In genomic region chr10:103276251-103276936, GRCh38 we compare ENCODE assay signal across 10 cellular contexts. TPM values are rescaled to one million over a fixed set of nuclear protein-coding genes. Genes with fewer than 3 reads are reported as not detected.
A peak's percentile ranks its signal among the peaks of the same experiment; 100 is the strongest.
DNase-seq lines count a peak whose midpoint lies in the region; ATAC-seq and TF ChIP-seq lines count a peak whose summit lies in the region.
"Had no signal": no experiment of that assay in that cellular context is flagged by ENCODE, and none has a peak within 500 bp of the region (broad histone marks: within the 10 kb centered on the region; RNA-seq: fewer than 3 reads in every experiment).

No MANE protein-coding gene starts in this region.

- ATAC-seq in stimulated activated memory B cell treated with anti-CD40 and anti-IgM and Interleukin-4, amounts not matched to agents 10 μg/mL and 1 μg/mL and 100 μg/mL, for 72 hours, result no peak

- TF ChIP-seq CTCF in VCaP (conservative IDR thresholded peaks at IDR 0.05), result no peak
- TF ChIP-seq CTCF in glutamatergic neuron (IDR thresholded peaks at IDR 0.05; ENCODE audit: partially characterized antibody, unreplicated experiment), result no peak
- TF ChIP-seq CTCF in transverse colon (IDR thresholded peaks at IDR 0.05), result no peak

- H3K27me3 ChIP-seq in transverse colon, result peaks cover 66% of the 10 kb centered on the region

- no peak for TF ChIP-seq POLR2A in transverse colon (IDR thresholded peaks at IDR 0.05)

- peak overlapping the region in 2 of 4 donors; percentile 24 to 43 for H3K4me3 ChIP-seq in transverse colon

- intact Hi-C loops in transverse colon (cut with DNase I; ENCODE audit: low total_unique reads), result no loop called here

- H3K9me3 ChIP-seq in transverse colon, result no peaks in the 10 kb centered on the region

- in situ Hi-C loops in transverse colon (cut with MboI; ENCODE audit: low pct_ligation_motif_present in 1 of 4, low pct_unique_long_range_greater_than_20kb in 1 of 4, low sequenced_read_pairs in 3 of 4), result no loop called here

- no peaks in the 10 kb centered on the region for H3K36me3 ChIP-seq in transverse colon

- DNase-seq in activated T-cell treated with anti-CD3 and anti-CD28 coated beads, Interleukin-2, amount 50 U/mL, for 24 hours, result no peak
- DNase-seq in activated T-cell treated with anti-CD3 and anti-CD28 coated beads, Interleukin-2, amount 50 U/mL, for 1 hour, result no peak
- DNase-seq in glutamatergic neuron (peak; percentile 28), transverse colon (no peak), NOMO-1 treated with DMSO at 0.1 percent for 48 hours (lab: John Stamatoyannopoulos, UW; ENCODE audit: unreplicated experiment) (no peak), NCI-H510A (lab: John Stamatoyannopoulos, UW) (no peak)
- DNase-seq: Right ventricle myocardium superior had no signal

- no peak overlapping the region for H3K27ac Mint-ChIP-seq in activated T-cell treated with anti-CD3 and anti-CD28 coated beads, Interleukin-2, amount 50 U/mL, for 24 hours
- peak overlapping the region; percentile 79 for H3K27ac Mint-ChIP-seq in glutamatergic neuron (ENCODE audit: unreplicated experiment)
- no peak overlapping the region for H3K27ac Mint-ChIP-seq in stimulated activated memory B cell treated with anti-CD40 and anti-IgM and Interleukin-4, amounts not matched to agents 10 μg/mL and 1 μg/mL and 100 μg/mL, for 72 hours

- H3K27ac ChIP-seq in VCaP (peak overlapping the region; percentile 78), transverse colon (no peak overlapping the region)
- H3K27ac ChIP-seq: C4-2B had no signal

- H3K4me1 ChIP-seq in transverse colon, result peaks cover 0 to 18% (median 12%) of the 10 kb centered on the region in 4 donors

- H3K9me3 Mint-ChIP-seq in activated T-cell treated with anti-CD3 and anti-CD28 coated beads, Interleukin-2, amount 50 U/mL, for 24 hours, result no peaks in the 10 kb centered on the region
- H3K9me3 Mint-ChIP-seq in glutamatergic neuron (ENCODE audit: unreplicated experiment), result peaks cover 29% of the 10 kb centered on the region
- peaks cover 4% of the 10 kb centered on the region for H3K9me3 Mint-ChIP-seq in stimulated activated memory B cell treated with anti-CD40 and anti-IgM and Interleukin-4, amounts not matched to agents 10 μg/mL and 1 μg/mL and 100 μg/mL, for 72 hours

- 19 to 34% methylated on average over 4 to 25 of the region's 25 CpGs for WGBS in transverse colon (ENCODE audit: low coverage in 1 of 2), 2 donors

- H3K4me3 Mint-ChIP-seq in activated T-cell treated with anti-CD3 and anti-CD28 coated beads, Interleukin-2, amount 50 U/mL, for 24 hours, result peak overlapping the region; percentile 64
- H3K4me3 Mint-ChIP-seq in glutamatergic neuron (ENCODE audit: unreplicated experiment), result peak overlapping the region; percentile 89
- H3K4me3 Mint-ChIP-seq in stimulated activated memory B cell treated with anti-CD40 and anti-IgM and Interleukin-4, amounts not matched to agents 10 μg/mL and 1 μg/mL and 100 μg/mL, for 72 hours, result peak overlapping the region; percentile 68

- no peak for TF ChIP-seq EP300 in transverse colon (IDR thresholded peaks at IDR 0.05; ENCODE audit: low read depth)

- H3K36me3 Mint-ChIP-seq in activated T-cell treated with anti-CD3 and anti-CD28 coated beads, Interleukin-2, amount 50 U/mL, for 24 hours (ENCODE audit: low read depth), result no peaks in the 10 kb centered on the region
- H3K36me3 Mint-ChIP-seq in glutamatergic neuron (ENCODE audit: unreplicated experiment), result peaks cover 23% of the 10 kb centered on the region
- no peaks in the 10 kb centered on the region for H3K36me3 Mint-ChIP-seq in stimulated activated memory B cell treated with anti-CD40 and anti-IgM and Interleukin-4, amounts not matched to agents 10 μg/mL and 1 μg/mL and 100 μg/mL, for 72 hours

- H3K4me1 Mint-ChIP-seq in activated T-cell treated with anti-CD3 and anti-CD28 coated beads, Interleukin-2, amount 50 U/mL, for 24 hours (ENCODE audit: low read depth), result peaks cover 14% of the 10 kb centered on the region
- H3K4me1 Mint-ChIP-seq in glutamatergic neuron (ENCODE audit: low read depth, unreplicated experiment), result peaks cover 15% of the 10 kb centered on the region
- H3K4me1 Mint-ChIP-seq in stimulated activated memory B cell treated with anti-CD40 and anti-IgM and Interleukin-4, amounts not matched to agents 10 μg/mL and 1 μg/mL and 100 μg/mL, for 72 hours, result peaks cover 12% of the 10 kb centered on the region

- H3K27me3 Mint-ChIP-seq in activated T-cell treated with anti-CD3 and anti-CD28 coated beads, Interleukin-2, amount 50 U/mL, for 24 hours, result peaks cover 83% of the 10 kb centered on the region
- peaks cover 26% of the 10 kb centered on the region for H3K27me3 Mint-ChIP-seq in glutamatergic neuron (ENCODE audit: unreplicated experiment)
- H3K27me3 Mint-ChIP-seq in stimulated activated memory B cell treated with anti-CD40 and anti-IgM and Interleukin-4, amounts not matched to agents 10 μg/mL and 1 μg/mL and 100 μg/mL, for 72 hours, result peaks cover 73% of the 10 kb centered on the region

RNA-seq across cellular contexts. Expression of gene INA, which starts 0.5 kb away (rescaled TPM):
- total RNA-seq in glutamatergic neuron (ENCODE audit: unreplicated experiment) (625 TPM), transverse colon (1 to 10 TPM in 1 of 4 donors, under 1 TPM in 3; 0.60 to 1.1 (median 0.95) TPM)
- total RNA-seq: Right ventricle myocardium superior had no signal

RNA-seq across cellular contexts. Expression of gene RPEL1, which starts 30.7 kb away (rescaled TPM):
- not detected for total RNA-seq in glutamatergic neuron (ENCODE audit: unreplicated experiment)
- total RNA-seq in transverse colon, result not detected
- total RNA-seq: Right ventricle myocardium superior had no signal

Comparison
In these comparisons a context has a peak if more than half of its experiments do, and no peak if none do; other contexts are left out.
1. RNA of gene INA, which starts 0.5 kb away (total RNA-seq): 625 TPM in glutamatergic neuron (single experiment); 0.60 to 1.1 TPM in transverse colon; every median in the first group is over 100 times any median in the second.
2. Peak in every context shown above with its lines, with median percentiles within 50 percentile points of each other: H3K4me3 Mint-ChIP-seq.